In the genomic region with DNA sequence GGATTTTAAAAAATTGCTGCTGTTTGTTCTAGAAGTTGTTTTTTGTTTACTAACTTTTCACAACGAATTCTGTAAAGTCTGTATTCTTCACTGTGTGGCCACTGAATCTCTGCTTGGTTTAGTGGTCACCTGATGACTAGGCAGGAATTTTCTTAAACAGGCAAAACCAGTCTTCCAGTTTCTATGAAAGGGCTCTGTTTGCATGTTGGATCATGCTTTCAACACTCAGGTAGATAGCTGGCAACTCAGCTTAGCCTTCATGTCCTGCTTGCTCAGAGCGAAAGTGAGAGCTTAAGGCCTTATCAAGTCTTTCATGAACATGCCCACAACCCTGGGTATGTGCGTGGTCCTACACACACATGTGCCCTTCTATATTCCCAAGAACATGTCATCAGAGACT, we compare ENCODE assay signal across 19 cellular contexts. TPM values are rescaled to one million over a fixed set of nuclear protein-coding genes. Genes with fewer than 3 reads are reported as not detected.
"Had no signal": no experiment of that assay in that cellular context is flagged by ENCODE, and none has a peak within 500 bp of the region (broad histone marks: within the 10 kb centered on the region; RNA-seq: fewer than 3 reads in every experiment).

No MANE protein-coding gene starts in this region.

- DNase-seq: activated CD4-positive, CD25-positive, alpha-beta regulatory T cell treated with anti-CD3 and anti-CD28 coated beads, Interleukin-2, amount 50 U/mL, for 72 hours; activated naive CD4-positive, alpha-beta T cell treated with Interleukin-2 at 50 U/mL for 16 hours; activated T-cell treated with anti-CD3 and anti-CD28 coated beads for 4 hours; anterior cingulate cortex; effector memory CD4-positive, alpha-beta T cell; left ventricle myocardium superior; mesenchymal stem cell; naive thymus-derived CD8-positive, alpha-beta T cell; retina; stimulated activated CD4-positive, alpha-beta T cell treated with anti-CD3 and anti-CD28 coated beads, Interleukin-15, amount 100 ng/mL, for 24 hours; stimulated activated CD4-positive, alpha-beta T cell treated with anti-CD3 and anti-CD28 coated beads, Interleukin-4, amount 100 ng/mL, for 1 hour; stimulated activated naive B cell treated with anti-CD40 and anti-IgM and Interleukin-4, amounts not matched to agents 10 μg/mL and 1 μg/mL and 100 μg/mL, for 72 hours; T1000; tibial artery had no signal

- H3K4me1 ChIP-seq: parathyroid adenoma had no signal

- H3K4me3 ChIP-seq: tibial artery had no signal

- ATAC-seq: left ventricle myocardium superior; naive thymus-derived CD8-positive, alpha-beta T cell; stimulated activated naive B cell treated with anti-CD40 and anti-IgM and Interleukin-4, amounts not matched to agents 10 μg/mL and 1 μg/mL and 100 μg/mL, for 72 hours had no signal

- H3K27me3 ChIP-seq: tibial artery had no signal

- H3K27ac ChIP-seq: parathyroid adenoma, tibial artery had no signal

- H3K36me3 ChIP-seq: tibial artery had no signal

RNA-seq across cellular contexts. Expression of a gene that starts 52.4 kb away (rescaled TPM):
- total RNA-seq: activated CD8-positive, alpha-beta memory T cell treated with anti-CD3 and anti-CD28 coated beads for 36 hours; cerebellum; kidney epithelial cell; naive thymus-derived CD8-positive, alpha-beta T cell; subcutaneous adipose tissue had no signal
- polyA plus RNA-seq: naive thymus-derived CD8-positive, alpha-beta T cell had no signal
